Comparison of ENCODE assay signal across 8 cellular contexts in genomic region chr3:187714404-187714979, GRCh38. TPM values are rescaled to one million over a fixed set of nuclear protein-coding genes. Genes with fewer than 3 reads are reported as not detected.
DNase-seq lines count a peak whose midpoint lies in the region; ATAC-seq and TF ChIP-seq lines count a peak whose summit lies in the region.

No MANE protein-coding gene starts in this region.

- H3F3A ChIP-seq in PC-9 (ENCODE audit: insufficient read depth, low read depth), result peaks cover 3% of the 10 kb centered on the region; the same call in 1 of the 2 replicates

- H3K4me2 ChIP-seq in PC-9, result no peak overlapping the region
- no peak overlapping the region for H3K4me2 ChIP-seq in fibroblast of lung (ENCODE audit: extremely low read depth, insufficient read depth, low read length)

- no peaks in the 10 kb centered on the region for H3K27me3 Mint-ChIP-seq in activated T-cell treated with anti-CD3 and anti-CD28 coated beads, Interleukin-2, amount 50 U/mL, for 4 hours (ENCODE audit: low read depth)

- TF ChIP-seq CTCF in LNCAP (IDR thresholded peaks at IDR 0.05) (peak; percentile 88), PC-9 (conservative IDR thresholded peaks at IDR 0.05) (peak; percentile 99), fibroblast of lung (conservative IDR thresholded peaks at IDR 0.05 in 1 of 2, IDR thresholded peaks at IDR 0.05 in 1 of 2; ENCODE audit: low read depth in 1 of 2, low read length in 2 of 2) (peak; percentile 95 to 98), neutrophil (IDR thresholded peaks at IDR 0.05) (peak; percentile 89), tibial artery (IDR thresholded peaks at IDR 0.05) (peak; percentile 86 to 94)

- H3K4me3 Mint-ChIP-seq in activated T-cell treated with anti-CD3 and anti-CD28 coated beads, Interleukin-2, amount 50 U/mL, for 4 hours, result no peak overlapping the region

- DNase-seq in Daoy (ENCODE audit: low read depth) (peak; percentile 76), PC-9 (peak; percentile 74 to 82), fibroblast of lung (ENCODE audit: low read depth in 2 of 2) (peak; percentile 58 to 74), tibial artery (peak; percentile 71 to 80)
- DNase-seq in activated T-cell treated with anti-CD3 and anti-CD28 coated beads, Interleukin-2, amount 50 U/mL, for 4 hours, result peak; percentile 65

- H3K4me1 Mint-ChIP-seq in activated T-cell treated with anti-CD3 and anti-CD28 coated beads, Interleukin-2, amount 50 U/mL, for 4 hours (ENCODE audit: low read depth), result peaks cover 15% of the 10 kb centered on the region

- H3K36me3 ChIP-seq in PC-9 (ENCODE audit: low read depth), result no peaks in the 10 kb centered on the region
- H3K36me3 ChIP-seq in fibroblast of lung (ENCODE audit: control insufficient read depth, insufficient read depth, low read length), result no peaks in the 10 kb centered on the region
- H3K36me3 ChIP-seq in neutrophil, result no peaks in the 10 kb centered on the region
- no peaks in the 10 kb centered on the region for H3K36me3 ChIP-seq in tibial artery

- H2AFZ ChIP-seq in PC-9, result no peak overlapping the region
- no peak overlapping the region for H2AFZ ChIP-seq in fibroblast of lung (ENCODE audit: low read length)

- intact Hi-C loops in PC-9 (cut with micrococcal nuclease; ENCODE audit: unreplicated experiment) (loop anchor here (1.0 to 10.0 kb wide), 6 partner anchors 35 to 1730 kb away; partner anchors contain the start of genes AHSG and CRYGS), tibial artery (cut with DNase I; ENCODE audit: low total_unique reads) (loop anchor here (10.0 kb wide), 1 partner anchor 400 kb away; no protein-coding TSS in a partner anchor)

- no peak overlapping the region for H3K9ac ChIP-seq in fibroblast of lung (ENCODE audit: insufficient read depth, low read length)

- no TSS peak for BruUV-seq in PC-9 (replicated peaks; lab: Mats Ljungman, UMichigan)

- H3K9me3 Mint-ChIP-seq in activated T-cell treated with anti-CD3 and anti-CD28 coated beads, Interleukin-2, amount 50 U/mL, for 4 hours, result no peaks in the 10 kb centered on the region

- H3K27ac ChIP-seq in PC-9 (no peak overlapping the region), fibroblast of lung (ENCODE audit: insufficient read depth, low read length) (no peak overlapping the region), neutrophil (no peak overlapping the region), tibial artery (no peak overlapping the region)

- H3K79me2 ChIP-seq in PC-9 (ENCODE audit: low read depth) (no peaks in the 10 kb centered on the region), fibroblast of lung (ENCODE audit: control insufficient read depth, insufficient read depth, low read length) (no peaks in the 10 kb centered on the region)

- H3K27me3 ChIP-seq in PC-9 (ENCODE audit: insufficient read depth, low read depth) (no peaks in the 10 kb centered on the region), fibroblast of lung (ENCODE audit: control insufficient read depth, insufficient read depth, low read length) (no peaks in the 10 kb centered on the region), neutrophil (no peaks in the 10 kb centered on the region), tibial artery (no peaks in the 10 kb centered on the region)

- H3K36me3 Mint-ChIP-seq in activated T-cell treated with anti-CD3 and anti-CD28 coated beads, Interleukin-2, amount 50 U/mL, for 4 hours (ENCODE audit: insufficient read depth), result no peaks in the 10 kb centered on the region

- POLR2A ChIA-PET in PC-9 (lab: Charles Lee; ENCODE audit: unreplicated experiment), result no interaction called here

- peak; percentile 78 for ATAC-seq in GM21786 (IDR thresholded peaks at IDR 0.05; ENCODE audit: unreplicated experiment)
- peak; percentile 84 to 87 for ATAC-seq in activated T-cell treated with anti-CD3 and anti-CD28 coated beads, Interleukin-2, amount 50 U/mL, for 4 hours

- no peaks in the 10 kb centered on the region for H3K4me1 ChIP-seq in PC-9 (replicated peaks; ENCODE audit: insufficient read depth)
- no peaks in the 10 kb centered on the region for H3K4me1 ChIP-seq in fibroblast of lung (ENCODE audit: control insufficient read depth, extremely low read depth, insufficient read depth, low read length)
- H3K4me1 ChIP-seq in neutrophil (ENCODE audit: control insufficient read depth in 1 of 2, insufficient read depth in 1 of 2, low read depth in 1 of 2, low read length in 1 of 2), result no peaks in the 10 kb centered on the region
- H3K4me1 ChIP-seq in tibial artery, result peaks cover 0 to 5% (median 0%) of the 10 kb centered on the region in 4 donors

- no peak overlapping the region for H3K4me3 ChIP-seq in PC-9
- no peak overlapping the region for H3K4me3 ChIP-seq in fibroblast of lung (replicated peaks in 1 of 4; ENCODE audit: control extremely low read depth in 1 of 4, insufficient read depth in 1 of 4, low read depth in 3 of 4, low read length in 4 of 4)
- H3K4me3 ChIP-seq in neutrophil (ENCODE audit: low read depth in 1 of 2, low read length in 1 of 2), result no peak overlapping the region
- H3K4me3 ChIP-seq in tibial artery, result no peak overlapping the region

- no peaks in the 10 kb centered on the region for H3K9me3 ChIP-seq in PC-9 (ENCODE audit: insufficient read depth, low read depth)
- no peaks in the 10 kb centered on the region for H3K9me3 ChIP-seq in fibroblast of lung (ENCODE audit: control insufficient read depth, insufficient read depth, low read depth, low read length)
- no peaks in the 10 kb centered on the region for H3K9me3 ChIP-seq in neutrophil
- H3K9me3 ChIP-seq in tibial artery, result no peaks in the 10 kb centered on the region

- H4K20me1 ChIP-seq in PC-9 (ENCODE audit: insufficient read depth) (no peaks in the 10 kb centered on the region), fibroblast of lung (ENCODE audit: control insufficient read depth, extremely low read depth, insufficient read depth, low read length) (no peaks in the 10 kb centered on the region)

- no peaks in the 10 kb centered on the region for H3K9me2 ChIP-seq in PC-9 (ENCODE audit: insufficient read depth)

- CTCF ChIA-PET in PC-9 (lab: Charles Lee), result interaction anchor here (0.6 to 1.3 kb wide), 5 partner anchors 25 to 752 kb away, joined by 3 to 5 read pairs (median 3); no protein-coding TSS in a partner anchor

RNA-seq across cellular contexts. Expression of gene RTP2, which starts 12.1 kb away (rescaled TPM):
- not detected in 2 replicates for total RNA-seq in Daoy (2014; rRNA removed; shearing (Covaris generic))
- total RNA-seq in PC-9 (2021), result not detected in 2 replicates
- not detected for total RNA-seq in activated T-cell treated with anti-CD3 and anti-CD28 coated beads, Interleukin-2, amount 50 U/mL, for 4 hours
- not detected in 2 replicates for total RNA-seq in fibroblast of lung
- not detected in 2 replicates for polyA plus RNA-seq in fibroblast of lung
- polyA plus RNA-seq in fibroblast of lung (2012), result not detected in 2 replicates
- polyA minus RNA-seq in fibroblast of lung (ENCODE audit: low replicate concordance), result 1.3 TPM in 1 of 2 replicates, not detected in the other

RNA-seq across cellular contexts. Expression of gene BCL6, which starts 30.8 kb away (rescaled TPM):
- total RNA-seq in Daoy (2014; rRNA removed; shearing (Covaris generic)), result 1.8 and 2.3 TPM in 2 replicates
- 37.1 and 42.2 TPM in 2 replicates for total RNA-seq in PC-9 (2021)
- total RNA-seq in activated T-cell treated with anti-CD3 and anti-CD28 coated beads, Interleukin-2, amount 50 U/mL, for 4 hours, result 10 to 100 TPM; 35.7 to 40.5 (median 39.1) TPM
- 32.6 and 46.6 TPM in 2 replicates for total RNA-seq in fibroblast of lung
- 7.5 and 12.7 TPM in 2 replicates for polyA plus RNA-seq in fibroblast of lung
- 27.7 and 33.0 TPM in 2 replicates for polyA plus RNA-seq in fibroblast of lung (2012)
- 51.8 and 79.4 TPM in 2 replicates for polyA minus RNA-seq in fibroblast of lung (ENCODE audit: low replicate concordance)

RNA-seq across cellular contexts. Expression of gene SST, which starts 44.3 kb away (rescaled TPM):
- not detected in 2 replicates for total RNA-seq in Daoy (2014; rRNA removed; shearing (Covaris generic))
- total RNA-seq in PC-9 (2021), result not detected in 2 replicates
- total RNA-seq in activated T-cell treated with anti-CD3 and anti-CD28 coated beads, Interleukin-2, amount 50 U/mL, for 4 hours, result not detected
- not detected in 2 replicates for total RNA-seq in fibroblast of lung
- not detected in 2 replicates for polyA plus RNA-seq in fibroblast of lung
- polyA plus RNA-seq in fibroblast of lung (2012), result not detected in 2 replicates
- not detected in 2 replicates for polyA minus RNA-seq in fibroblast of lung (ENCODE audit: low replicate concordance)

Comparison
In these comparisons a context has a peak if more than half of its experiments do, and no peak if none do; other contexts are left out.
1. RNA of gene BCL6, which starts 30.8 kb away (total RNA-seq): 32.6 to 46.6 TPM in fibroblast of lung, 37.1 to 42.2 TPM in PC-9 and 35.7 to 40.5 TPM in activated T-cell treated with anti-CD3 and anti-CD28 coated beads, Interleukin-2, amount 50 U/mL, for 4 hours; 1.8 to 2.3 TPM in Daoy; every median in the first group is over 10 times any median in the second.
2. Peak in every context shown above with its lines, with median percentiles within 50 percentile points of each other: DNase-seq and CTCF ChIP-seq.